ENCODE assay signal across 11 cellular contexts in genomic region chr9:110582156-110582555, GRCh38. TPM values are rescaled to one million over a fixed set of nuclear protein-coding genes. Genes with fewer than 3 reads are reported as not detected.
"Had no signal": no experiment of that assay in that cellular context is flagged by ENCODE, and none has a peak within 500 bp of the region (broad histone marks: within the 10 kb centered on the region; RNA-seq: fewer than 3 reads in every experiment).

No MANE protein-coding gene starts in this region.

- H3K9me3 ChIP-seq: ovary had no signal

- ATAC-seq: activated CD8-positive, alpha-beta T cell treated with anti-CD3 and anti-CD28 coated beads, Interleukin-2, amount 10 ng/mL, durations not matched to agents 7 days and 5 days; gastroesophageal sphincter; stimulated activated naive CD8-positive, alpha-beta T cell treated with anti-CD3 and anti-CD28 coated beads, Interleukin-15, amount 100 ng/mL, for 72 hours had no signal

- DNase-seq: activated CD8-positive, alpha-beta memory T cell treated with anti-CD3 and anti-CD28 coated beads, Interleukin-2, amount 50 U/mL, for 48 hours; activated CD8-positive, alpha-beta T cell treated with anti-CD3 and anti-CD28 coated beads, Interleukin-2, amount 10 ng/mL, durations not matched to agents 7 days and 5 days; activated naive CD4-positive, alpha-beta T cell; kidney; left ventricle myocardium inferior; ovary; stimulated activated CD4-positive, alpha-beta T cell treated with anti-CD3 and anti-CD28 coated beads, Interleukin-4, amount 100 ng/mL, for 1 hour; stimulated activated CD8-positive, alpha-beta memory T cell treated with anti-CD3 and anti-CD28 coated beads, Interleukin-4, amount 100 ng/mL, for 48 hours; stimulated activated naive CD8-positive, alpha-beta T cell treated with anti-CD3 and anti-CD28 coated beads, Interleukin-15, amount 100 ng/mL, for 72 hours; T-helper 9 cell had no signal

- H3K36me3 ChIP-seq: gastroesophageal sphincter, left ventricle myocardium inferior, ovary had no signal

- H3K27ac ChIP-seq: gastroesophageal sphincter, left ventricle myocardium inferior, ovary had no signal

- H3K27ac Mint-ChIP-seq: activated CD8-positive, alpha-beta T cell treated with anti-CD3 and anti-CD28 coated beads, Interleukin-2, amount 10 ng/mL, durations not matched to agents 7 days and 5 days; stimulated activated naive CD8-positive, alpha-beta T cell treated with anti-CD3 and anti-CD28 coated beads, Interleukin-15, amount 100 ng/mL, for 72 hours had no signal

- H3K4me3 ChIP-seq: gastroesophageal sphincter, left ventricle myocardium inferior, ovary had no signal

- H3K4me3 Mint-ChIP-seq: activated CD8-positive, alpha-beta T cell treated with anti-CD3 and anti-CD28 coated beads, Interleukin-2, amount 10 ng/mL, durations not matched to agents 7 days and 5 days; stimulated activated naive CD8-positive, alpha-beta T cell treated with anti-CD3 and anti-CD28 coated beads, Interleukin-15, amount 100 ng/mL, for 72 hours had no signal

- H3K27me3 ChIP-seq: ovary had no signal

RNA-seq across cellular contexts. Expression of gene SVEP1, which starts 2.6 kb away (rescaled TPM):
- total RNA-seq: activated CD8-positive, alpha-beta T cell treated with anti-CD3 and anti-CD28 coated beads, Interleukin-2, amount 10 ng/mL, durations not matched to agents 7 days and 5 days had no signal
